In genomic region chr10:104122273-104123107, GRCh38 we compare ENCODE assay signal across 1 cellular context.
TF ChIP-seq lines count a peak whose summit lies in the region.

No MANE protein-coding gene starts in this region.

TF ChIP-seq in GM12878, 131 proteins besides CTCF, POLR2A, EP300 and RAD21 (continued from another document):
- TF ChIP-seq RUNX3 (IDR thresholded peaks at IDR 0.05; ENCODE audit: low read length) (0 out of 2 replicates have a peak, but pooled peaks have one; percentile 12), RBBP5 (conservative IDR thresholded peaks at IDR 0.05) (no peak), GABPA (IDR thresholded peaks at IDR 0.05; ENCODE audit: low read depth) (0 out of 2 replicates have a peak, but pooled peaks have one; percentile 6), ZNF207 (IDR thresholded peaks at IDR 0.05; ENCODE audit: borderline replicate concordance) (peak; percentile 71; the same call in 1 of the 2 replicates), CHD1 (IDR thresholded peaks at IDR 0.05; ENCODE audit: low read depth, low read length) (peak; percentile 80; the same call in 1 of the 2 replicates), BCLAF1 (IDR thresholded peaks at IDR 0.05) (0 out of 2 replicates have a peak, but pooled peaks have one; percentile 17), RB1 (IDR thresholded peaks at IDR 0.05; ENCODE audit: borderline replicate concordance) (0 out of 2 replicates have a peak, but pooled peaks have one; percentile 6), NBN (IDR thresholded peaks at IDR 0.05) (peak; percentile 8; the same call in 1 of the 2 replicates), SIN3A (IDR thresholded peaks at IDR 0.05; ENCODE audit: low read depth, low read length) (peak; percentile 11; the same call in 1 of the 2 replicates), TBL1XR1 (IDR thresholded peaks at IDR 0.05; ENCODE audit: low read depth, low read length) (0 out of 2 replicates have a peak, but pooled peaks have one; percentile 2), E2F8 (IDR thresholded peaks at IDR 0.05; ENCODE audit: low read depth, partially characterized antibody) (peak; percentile 85), ATF7 (IDR thresholded peaks at IDR 0.05; ENCODE audit: low read depth) (peak; percentile 74), MLLT1 (IDR thresholded peaks at IDR 0.05) (peak; percentile 15), PRDM15 (CRISPR knock-in tag; IDR thresholded peaks at IDR 0.05) (no peak), ESRRA (IDR thresholded peaks at IDR 0.05; ENCODE audit: low read length) (0 out of 2 replicates have a peak, but pooled peaks have one; percentile 3), ZNF274 (IDR thresholded peaks at IDR 0.05; ENCODE audit: insufficient read depth, insufficient read length) (no peak), SMC3 (IDR thresholded peaks at IDR 0.05; ENCODE audit: borderline replicate concordance, low read length) (0 out of 2 replicates have a peak, but pooled peaks have one; percentile 3), STAT1 (conservative IDR thresholded peaks at IDR 0.05) (0 out of 2 replicates have a peak, but pooled peaks have one; percentile 86)
